In genomic region chr16:22327446-22327775, GRCh38 we compare ENCODE assay signal across 16 cellular contexts.
"Had no signal": no experiment of that assay in that cellular context is flagged by ENCODE, and none has a peak within 500 bp of the region (broad histone marks: within the 10 kb centered on the region; RNA-seq: fewer than 3 reads in every experiment).

No MANE protein-coding gene starts in this region.

- H3K4me1 ChIP-seq: foreskin keratinocyte, tibial artery had no signal

- DNase-seq: activated CD4-positive, alpha-beta T cell treated with anti-CD3 and anti-CD28 coated beads, Interleukin-2, amount 50 U/mL, for 1 hour; activated CD4-positive, CD25-positive, alpha-beta regulatory T cell; activated gamma-delta T cell; anterior cingulate cortex; brain microvascular endothelial cell; cerebellar nuclear complex; effector memory CD4-positive, alpha-beta T cell; foreskin keratinocyte; glutamatergic neuron; mesendoderm; ovary; stimulated activated CD4-positive, alpha-beta T cell treated with anti-CD3 and anti-CD28 coated beads, Interleukin-1b, Interleukin-23, amount 100 ng/mL, for 48 hours; SW 1271; tibial artery had no signal

- H3K27me3 Mint-ChIP-seq: dendritic cell treated with granulocyte-macrophage colony-stimulating factor and Interleukin-4, amounts not matched to agents 40 ng/mL and 50 ng/mL, for 4 days had no signal

- H3K9me3 Mint-ChIP-seq: dendritic cell treated with granulocyte-macrophage colony-stimulating factor and Interleukin-4, amounts not matched to agents 40 ng/mL and 50 ng/mL, for 4 days had no signal

- H3K9me3 ChIP-seq: ovary, tibial artery, vagina had no signal

- H3K36me3 ChIP-seq: ovary had no signal

- H3K4me3 Mint-ChIP-seq: dendritic cell treated with granulocyte-macrophage colony-stimulating factor and Interleukin-4, amounts not matched to agents 40 ng/mL and 50 ng/mL, for 4 days had no signal

- H3K27ac ChIP-seq: brain microvascular endothelial cell, foreskin keratinocyte, ovary, tibial artery, vagina had no signal

- H3K27me3 ChIP-seq: brain microvascular endothelial cell, foreskin keratinocyte, ovary, tibial artery, vagina had no signal

- ATAC-seq: foreskin keratinocyte had no signal

- H3K4me3 ChIP-seq: ovary, tibial artery, vagina had no signal
